ENCODE assay signal across 26 cellular contexts in the genomic region with DNA sequence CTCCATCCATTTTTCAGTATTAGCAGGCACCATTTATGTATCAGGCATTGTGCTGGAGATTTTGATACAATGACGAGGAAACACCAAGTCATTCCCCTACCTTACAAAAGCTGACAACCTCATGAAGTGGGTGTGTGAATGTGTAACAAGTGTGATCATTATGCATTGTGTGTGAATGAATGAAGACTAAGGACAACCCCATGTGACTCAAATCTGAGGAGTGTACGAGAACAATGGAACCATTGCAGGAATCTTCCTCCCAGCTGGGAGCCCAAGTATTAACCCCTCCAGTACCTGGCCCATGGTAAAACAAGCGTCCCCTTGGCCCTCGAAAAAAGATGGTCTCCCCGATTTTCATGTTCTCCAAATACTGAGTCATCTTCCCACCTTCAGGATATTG. TPM values are rescaled to one million over a fixed set of nuclear protein-coding genes. Genes with fewer than 3 reads are reported as not detected.
DNase-seq lines count a peak whose midpoint lies in the region; ATAC-seq, FAIRE-seq and TF ChIP-seq lines count a peak whose summit lies in the region.
"Had no signal": no experiment of that assay in that cellular context is flagged by ENCODE, and none has a peak within 500 bp of the region (broad histone marks: within the 10 kb centered on the region; RNA-seq: fewer than 3 reads in every experiment).

No MANE protein-coding gene starts in this region.

- no peaks in the 10 kb centered on the region for H4K20me1 ChIP-seq in osteoblast (ENCODE audit: insufficient read depth, low read length)
- H4K20me1 ChIP-seq: BLaER1 treated with 17β-estradiol and CSF1 and Interleukin-3, amounts not matched to agents 10 nM and 100 nM had no signal

- H3K4me3 Mint-ChIP-seq in T-helper 17 cell = no peak overlapping the region
- H3K4me3 Mint-ChIP-seq in activated CD8-positive, alpha-beta T cell treated with anti-CD3 and anti-CD28 coated beads, Interleukin-2, amount 10 ng/mL, durations not matched to agents 7 days and 5 days = no peak overlapping the region
- H3K4me3 Mint-ChIP-seq: activated naive CD8-positive, alpha-beta T cell treated with anti-CD3 and anti-CD28 coated beads for 36 hours; dendritic cell treated with granulocyte-macrophage colony-stimulating factor and Interleukin-4, amounts not matched to agents 40 ng/mL and 50 ng/mL, for 4 days; HFFc6; T-helper 2 cell treated with Interferon-gamma antibody and Interleukin-4, amounts not matched to agents 5 μg/mL and 100 μg/mL, for 36 hours had no signal

- no peak overlapping the region for H3K27ac Mint-ChIP-seq in T-helper 17 cell
- no peak overlapping the region for H3K27ac Mint-ChIP-seq in activated CD8-positive, alpha-beta T cell treated with anti-CD3 and anti-CD28 coated beads, Interleukin-2, amount 10 ng/mL, durations not matched to agents 7 days and 5 days
- H3K27ac Mint-ChIP-seq: activated naive CD8-positive, alpha-beta T cell treated with anti-CD3 and anti-CD28 coated beads for 36 hours; dendritic cell treated with granulocyte-macrophage colony-stimulating factor and Interleukin-4, amounts not matched to agents 40 ng/mL and 50 ng/mL, for 4 days; HFFc6; T-helper 2 cell treated with Interferon-gamma antibody and Interleukin-4, amounts not matched to agents 5 μg/mL and 100 μg/mL, for 36 hours had no signal

- peaks cover 14% of the 10 kb centered on the region for H3K27me3 Mint-ChIP-seq in T-helper 17 cell
- H3K27me3 Mint-ChIP-seq in activated CD8-positive, alpha-beta T cell treated with anti-CD3 and anti-CD28 coated beads, Interleukin-2, amount 10 ng/mL, durations not matched to agents 7 days and 5 days (ENCODE audit: low read depth) = peaks cover 5% of the 10 kb centered on the region

- H3K27me3 ChIP-seq in bronchial epithelial cell (ENCODE audit: control insufficient read depth, insufficient read depth, low read length) = no peaks in the 10 kb centered on the region
- H3K27me3 ChIP-seq in osteoblast (ENCODE audit: insufficient read depth, low read length) = no peaks in the 10 kb centered on the region
- H3K27me3 ChIP-seq: BLaER1 treated with 17β-estradiol and CSF1 and Interleukin-3, amounts not matched to agents 10 nM and 100 nM had no signal

- peaks cover 7% of the 10 kb centered on the region for H3K4me1 ChIP-seq in osteoblast (ENCODE audit: insufficient read depth, low read length)

- intact Hi-C loops in head of caudate nucleus (cut with DNase I) = loop anchor here (5.0 kb wide), 2 partner anchors 97 to 157 kb away; partner anchors contain the start of gene PPFIBP2

- H3K9me3 ChIP-seq in osteoblast (ENCODE audit: low read depth, low read length) = no peaks in the 10 kb centered on the region
- no peaks in the 10 kb centered on the region for H3K9me3 ChIP-seq in T-helper 17 cell (ENCODE audit: control insufficient read depth, low read length, poor library complexity, severe bottlenecking)
- H3K9me3 ChIP-seq: esophagus muscularis mucosa, mucosa of descending colon had no signal

- H3K4me1 Mint-ChIP-seq in T-helper 17 cell = peaks cover 8% of the 10 kb centered on the region
- peaks cover 3% of the 10 kb centered on the region for H3K4me1 Mint-ChIP-seq in activated CD8-positive, alpha-beta T cell treated with anti-CD3 and anti-CD28 coated beads, Interleukin-2, amount 10 ng/mL, durations not matched to agents 7 days and 5 days (ENCODE audit: low read depth)

- CTCF ChIA-PET in activated CD8-positive, alpha-beta T cell treated with anti-CD3 and anti-CD28 coated beads, Interleukin-2, amount 10 ng/mL, durations not matched to agents 7 days and 5 days (lab: Charles Lee) = no interaction called here

- H3K36me3 ChIP-seq in bronchial epithelial cell (ENCODE audit: control insufficient read depth, insufficient read depth, low read length) (peaks cover 2% of the 10 kb centered on the region), osteoblast (ENCODE audit: insufficient read depth, low read length) (no peaks in the 10 kb centered on the region)
- H3K36me3 ChIP-seq: brain microvascular endothelial cell had no signal

- peak; percentile 91 for DNase-seq in COLO829 (ENCODE audit: low spot score)
- DNase-seq in bronchial epithelial cell (ENCODE audit: low read depth) = peak; percentile 66
- DNase-seq in head of caudate nucleus = peak in 22 of 42 donors; percentile 38 to 85 (median 66)
- DNase-seq in osteoblast (ENCODE audit: insufficient read length, low spot score, missing footprints) = peak; percentile 74
- no peak for DNase-seq in NCI-H69 (lab: John Stamatoyannopoulos, UW)
- no peak for DNase-seq in stimulated activated CD4-positive, alpha-beta T cell treated with anti-CD3 and anti-CD28 coated beads, Interleukin-2, amount 100 ng/mL, for 24 hours
- no peak for DNase-seq in T-helper 17 cell
- no peak for DNase-seq in activated CD8-positive, alpha-beta T cell treated with anti-CD3 and anti-CD28 coated beads, Interleukin-2, amount 10 ng/mL, durations not matched to agents 7 days and 5 days
- DNase-seq: activated CD4-positive, CD25-positive, alpha-beta regulatory T cell; activated CD8-positive, alpha-beta memory T cell treated with anti-CD3 and anti-CD28 coated beads for 24 hours; activated naive CD8-positive, alpha-beta T cell treated with anti-CD3 and anti-CD28 coated beads for 36 hours; brain microvascular endothelial cell; GDM1; HFFc6; mucosa of descending colon; NCI-H146; NCI-H82 had no signal

- TF ChIP-seq CTCF in bronchial epithelial cell (IDR thresholded peaks at IDR 0.05; ENCODE audit: insufficient read depth, low read length, severe bottlenecking) (no peak), osteoblast (IDR thresholded peaks at IDR 0.05; ENCODE audit: extremely low read depth, low read depth, low read length) (no peak)

- H3K36me3 Mint-ChIP-seq in T-helper 17 cell (ENCODE audit: low read depth) = no peaks in the 10 kb centered on the region
- no peaks in the 10 kb centered on the region for H3K36me3 Mint-ChIP-seq in activated CD8-positive, alpha-beta T cell treated with anti-CD3 and anti-CD28 coated beads, Interleukin-2, amount 10 ng/mL, durations not matched to agents 7 days and 5 days (ENCODE audit: low read depth)

- no peak overlapping the region for H3K27ac ChIP-seq in osteoblast (ENCODE audit: low read depth, low read length)
- H3K27ac ChIP-seq: BLaER1 treated with 17β-estradiol and CSF1 and Interleukin-3, amounts not matched to agents 10 nM and 100 nM; brain microvascular endothelial cell; esophagus muscularis mucosa had no signal

- H3K79me2 ChIP-seq in osteoblast (ENCODE audit: insufficient read depth, low read length) = no peaks in the 10 kb centered on the region

- H3K9me3 Mint-ChIP-seq in activated CD8-positive, alpha-beta T cell treated with anti-CD3 and anti-CD28 coated beads, Interleukin-2, amount 10 ng/mL, durations not matched to agents 7 days and 5 days (ENCODE audit: insufficient read depth) = no peaks in the 10 kb centered on the region
- H3K9me3 Mint-ChIP-seq: activated naive CD8-positive, alpha-beta T cell treated with anti-CD3 and anti-CD28 coated beads for 36 hours; dendritic cell treated with granulocyte-macrophage colony-stimulating factor and Interleukin-4, amounts not matched to agents 40 ng/mL and 50 ng/mL, for 4 days; HFFc6; T-helper 2 cell treated with Interferon-gamma antibody and Interleukin-4, amounts not matched to agents 5 μg/mL and 100 μg/mL, for 36 hours had no signal

- no peak overlapping the region for H3K4me2 ChIP-seq in osteoblast (ENCODE audit: insufficient read depth, low read length)
- H3K4me2 ChIP-seq: BLaER1 treated with 17β-estradiol and CSF1 and Interleukin-3, amounts not matched to agents 10 nM and 100 nM had no signal

- peak; percentile 93 for FAIRE-seq in bronchial epithelial cell (lab: Jason Lieb, UNC)
- FAIRE-seq: A204.1 had no signal

- H2AFZ ChIP-seq in osteoblast (ENCODE audit: low read length) = no peak overlapping the region

- ATAC-seq in T-helper 17 cell = no peak
- ATAC-seq in activated CD8-positive, alpha-beta T cell treated with anti-CD3 and anti-CD28 coated beads, Interleukin-2, amount 10 ng/mL, durations not matched to agents 7 days and 5 days = no peak
- ATAC-seq: mucosa of descending colon had no signal

- POLR2A ChIA-PET in activated CD8-positive, alpha-beta T cell treated with anti-CD3 and anti-CD28 coated beads, Interleukin-2, amount 10 ng/mL, durations not matched to agents 7 days and 5 days (lab: Charles Lee) = no interaction called here

- H3K4me3 ChIP-seq in bronchial epithelial cell (ENCODE audit: low read depth, low read length) (no peak overlapping the region), osteoblast (ENCODE audit: insufficient read depth, low read length) (no peak overlapping the region)
- H3K4me3 ChIP-seq: BLaER1 treated with 17β-estradiol and CSF1 and Interleukin-3, amounts not matched to agents 10 nM and 100 nM; esophagus muscularis mucosa; mucosa of descending colon; skin epidermis had no signal

RNA-seq across cellular contexts. Expression of gene CYB5R2, which starts 4.4 kb away (rescaled TPM):
- 12.1 and 16.4 TPM in 2 replicates for total RNA-seq in bronchial epithelial cell
- total RNA-seq in osteoblast = 9.1 and 14.8 TPM in 2 replicates
- total RNA-seq in T-helper 17 cell = under 1 TPM in 1 of 2 donors, not detected in 1; 0.20 TPM
- under 1 TPM; 0.24 to 0.55 TPM for total RNA-seq in activated CD8-positive, alpha-beta T cell treated with anti-CD3 and anti-CD28 coated beads, Interleukin-2, amount 10 ng/mL, durations not matched to agents 7 days and 5 days

RNA-seq across cellular contexts. Expression of gene OVCH2, which starts 37.4 kb away (rescaled TPM):
- total RNA-seq in bronchial epithelial cell = under 0.01 and 0.38 TPM in 2 replicates
- under 0.01 TPM in 1 of 2 replicates, not detected in the other for total RNA-seq in osteoblast
- not detected for total RNA-seq in T-helper 17 cell
- total RNA-seq in activated CD8-positive, alpha-beta T cell treated with anti-CD3 and anti-CD28 coated beads, Interleukin-2, amount 10 ng/mL, durations not matched to agents 7 days and 5 days = not detected
- total RNA-seq: activated naive CD8-positive, alpha-beta T cell treated with anti-CD3 and anti-CD28 coated beads for 36 hours; esophagus muscularis mucosa; HFFc6; kidney epithelial cell; LHCN-M2; mucosa of descending colon; osteocyte had no signal

Comparison
In these comparisons a context has a peak if more than half of its experiments do, and no peak if none do; other contexts are left out.
1. DNase-seq: peak in COLO829 (single experiment), bronchial epithelial cell (single experiment), head of caudate nucleus (22 of 42) and osteoblast (single experiment); none in NCI-H69 (single experiment), stimulated activated CD4-positive, alpha-beta T cell treated with anti-CD3 and anti-CD28 coated beads, Interleukin-2, amount 100 ng/mL, for 24 hours (0 of 2), T-helper 17 cell (0 of 3) and activated CD8-positive, alpha-beta T cell treated with anti-CD3 and anti-CD28 coated beads, Interleukin-2, amount 10 ng/mL, durations not matched to agents 7 days and 5 days (single experiment).